ENCODE assay signal across 13 cellular contexts in genomic region chr12:96448287-96448686, GRCh38. TPM values are rescaled to one million over a fixed set of nuclear protein-coding genes. Genes with fewer than 3 reads are reported as not detected.
DNase-seq lines count a peak whose midpoint lies in the region; ATAC-seq and TF ChIP-seq lines count a peak whose summit lies in the region.
"Had no signal": no experiment of that assay in that cellular context is flagged by ENCODE, and none has a peak within 500 bp of the region (broad histone marks: within the 10 kb centered on the region; RNA-seq: fewer than 3 reads in every experiment).

No MANE protein-coding gene starts in this region.

- TF ChIP-seq EP300 in gastroesophageal sphincter (IDR thresholded peaks at IDR 0.05) = no peak

- H3K4me3 Mint-ChIP-seq in natural killer cell treated with Interleukin-12 subunit alpha and Interleukin-12 subunit beta and Interleukin-15 and Interleukin-18, amount 100 ng/mL, for 72 hours = no peak overlapping the region
- no peak overlapping the region for H3K4me3 Mint-ChIP-seq in natural killer cell
- H3K4me3 Mint-ChIP-seq in Calu3 (ENCODE audit: low read depth, unreplicated experiment) = no peak overlapping the region

- H3K27ac Mint-ChIP-seq in natural killer cell treated with Interleukin-12 subunit alpha and Interleukin-12 subunit beta and Interleukin-15 and Interleukin-18, amount 100 ng/mL, for 72 hours = peak overlapping the region; percentile 16 to 55
- H3K27ac Mint-ChIP-seq in natural killer cell (peak overlapping the region in 1 of 2 donors; percentile 4), Calu3 (ENCODE audit: unreplicated experiment) (no peak overlapping the region)

- CTCF ChIA-PET in Calu3 (lab: Charles Lee) = interaction anchor here (0.5 kb wide), 1 partner anchor 40 kb away, joined by 3 read pairs; no protein-coding TSS in a partner anchor

- peaks cover 3% of the 10 kb centered on the region for H3K9me3 ChIP-seq in RWPE2 (ENCODE audit: severe bottlenecking)
- H3K9me3 ChIP-seq in gastroesophageal sphincter = no peaks in the 10 kb centered on the region
- H3K9me3 ChIP-seq: uterus had no signal

- H3K36me3 Mint-ChIP-seq in natural killer cell treated with Interleukin-12 subunit alpha and Interleukin-12 subunit beta and Interleukin-15 and Interleukin-18, amount 100 ng/mL, for 72 hours = no peaks in the 10 kb centered on the region
- H3K36me3 Mint-ChIP-seq in natural killer cell (no peaks in the 10 kb centered on the region), Calu3 (ENCODE audit: insufficient read depth, unreplicated experiment) (no peaks in the 10 kb centered on the region)

- H3K27me3 ChIP-seq in RWPE2 (ENCODE audit: insufficient read depth, poor library complexity, severe bottlenecking) (no peaks in the 10 kb centered on the region), gastroesophageal sphincter (no peaks in the 10 kb centered on the region)
- H3K27me3 ChIP-seq: uterus had no signal

- H3K27ac ChIP-seq in RWPE2 (ENCODE audit: poor library complexity, severe bottlenecking) (peak overlapping the region; percentile 99), gastroesophageal sphincter (no peak overlapping the region)
- H3K27ac ChIP-seq: uterus had no signal

- no peaks in the 10 kb centered on the region for H3K9me3 Mint-ChIP-seq in natural killer cell treated with Interleukin-12 subunit alpha and Interleukin-12 subunit beta and Interleukin-15 and Interleukin-18, amount 100 ng/mL, for 72 hours
- H3K9me3 Mint-ChIP-seq in natural killer cell = no peaks in the 10 kb centered on the region
- peaks cover 7% of the 10 kb centered on the region for H3K9me3 Mint-ChIP-seq in Calu3 (ENCODE audit: low read depth, unreplicated experiment)

- WGBS in gastroesophageal sphincter (ENCODE audit: low coverage in 1 of 2), 2 donors = 68 to 74% methylated on average over 3 of the region's 3 CpGs

- H3K4me3 ChIP-seq in RWPE2 (ENCODE audit: severe bottlenecking) (no peak overlapping the region), fibroblast of mammary gland (ENCODE audit: control insufficient read depth, low read depth, low read length) (no peak overlapping the region), gastroesophageal sphincter (no peak overlapping the region)
- H3K4me3 ChIP-seq: K562, uterus had no signal

- ATAC-seq in natural killer cell treated with Interleukin-12 subunit alpha and Interleukin-12 subunit beta and Interleukin-15 and Interleukin-18, amount 100 ng/mL, for 72 hours = no peak
- no peak for ATAC-seq in natural killer cell
- peak; percentile 62 for ATAC-seq in RWPE2 (ENCODE audit: low read depth)
- ATAC-seq in gastroesophageal sphincter = no peak
- ATAC-seq in GM21737 (IDR thresholded peaks at IDR 0.05; ENCODE audit: unreplicated experiment) = no peak
- ATAC-seq: K562 had no signal

- TF ChIP-seq CTCF in natural killer cell (IDR thresholded peaks at IDR 0.05) (no peak), RWPE2 (IDR thresholded peaks at IDR 0.05; ENCODE audit: poor library complexity, severe bottlenecking) (no peak), fibroblast of mammary gland (conservative IDR thresholded peaks at IDR 0.05; ENCODE audit: control insufficient read depth, insufficient read depth, low read depth, low read length) (no peak), gastroesophageal sphincter (IDR thresholded peaks at IDR 0.05) (no peak), Calu3 (IDR thresholded peaks at IDR 0.05; ENCODE audit: unreplicated experiment) (no peak)

- no peak for DNase-seq in natural killer cell treated with Interleukin-12 subunit alpha and Interleukin-12 subunit beta and Interleukin-15 and Interleukin-18, amount 100 ng/mL, for 72 hours (ENCODE audit: low spot score)
- DNase-seq in natural killer cell (no peak), RWPE2 (ENCODE audit: low spot score) (no peak), fibroblast of mammary gland (ENCODE audit: low read depth) (peak; percentile 69), Calu3 (no peak), KG1 (lab: John Stamatoyannopoulos, UW) (no peak)
- DNase-seq: hippocampal formation; NCI-H187 treated with DMSO at 0.1 percent for 48 hours; stimulated activated CD4-positive, alpha-beta T cell treated with anti-CD3 and anti-CD28 coated beads, Interleukin-2, amount 100 ng/mL, for 24 hours; uterus had no signal

- H3K27me3 Mint-ChIP-seq in natural killer cell treated with Interleukin-12 subunit alpha and Interleukin-12 subunit beta and Interleukin-15 and Interleukin-18, amount 100 ng/mL, for 72 hours = no peaks in the 10 kb centered on the region
- H3K27me3 Mint-ChIP-seq in natural killer cell (ENCODE audit: low read depth in 2 of 2) (no peaks in the 10 kb centered on the region), Calu3 (ENCODE audit: unreplicated experiment) (no peaks in the 10 kb centered on the region)

- H3K4me1 Mint-ChIP-seq in natural killer cell treated with Interleukin-12 subunit alpha and Interleukin-12 subunit beta and Interleukin-15 and Interleukin-18, amount 100 ng/mL, for 72 hours (ENCODE audit: low read depth in 2 of 2) = peaks cover 19 to 37% of the 10 kb centered on the region in 2 donors
- H3K4me1 Mint-ChIP-seq in natural killer cell (peaks cover 22% of the 10 kb centered on the region in 2 donors), Calu3 (ENCODE audit: low read depth, unreplicated experiment) (peaks cover 25% of the 10 kb centered on the region)

- H3K36me3 ChIP-seq in RWPE2 (ENCODE audit: low read depth) (no peaks in the 10 kb centered on the region), gastroesophageal sphincter (no peaks in the 10 kb centered on the region)
- H3K36me3 ChIP-seq: uterus had no signal

- intact Hi-C loops in natural killer cell (cut with micrococcal nuclease) (loop anchor here (5.0 kb wide), 1 partner anchor 39 kb away; the partner anchor contains the start of gene CFAP54), Calu3 (cut with micrococcal nuclease; ENCODE audit: unreplicated experiment) (no loop called here)

- no TSS peak for BruUV-seq in Calu3 (replicated peaks; lab: Mats Ljungman, UMichigan)

- TF ChIP-seq POLR2A in gastroesophageal sphincter (IDR thresholded peaks at IDR 0.05) = no peak

- H3K4me1 ChIP-seq in RWPE2 (ENCODE audit: insufficient read depth, poor library complexity, severe bottlenecking) = peaks cover 41% of the 10 kb centered on the region
- no peaks in the 10 kb centered on the region for H3K4me1 ChIP-seq in gastroesophageal sphincter
- H3K4me1 ChIP-seq: uterus had no signal

RNA-seq across cellular contexts. Expression of gene CFAP54, which starts 41.1 kb away (rescaled TPM):
- total RNA-seq in natural killer cell treated with Interleukin-12 subunit alpha and Interleukin-12 subunit beta and Interleukin-15 and Interleukin-18, amount 100 ng/mL, for 72 hours = under 1 TPM; 0.14 to 0.50 TPM
- total RNA-seq in natural killer cell (1 to 10 TPM in 2 of 3 donors, under 1 TPM in 1; 0.56 to 1.5 (median 1.2) TPM), gastroesophageal sphincter (1 to 10 TPM; 2.1 to 4.7 (median 3.6) TPM), Calu3 (2022) (0.35 and 1.2 TPM in 2 replicates)

RNA-seq across cellular contexts. Expression of gene CDK17, which starts 48.0 kb away (rescaled TPM):
- total RNA-seq in natural killer cell treated with Interleukin-12 subunit alpha and Interleukin-12 subunit beta and Interleukin-15 and Interleukin-18, amount 100 ng/mL, for 72 hours = 10 to 100 TPM; 66.9 to 82.1 TPM
- 100 to 1,000 TPM; 199 to 234 (median 232) TPM for total RNA-seq in natural killer cell
- total RNA-seq in gastroesophageal sphincter = 10 to 100 TPM; 54.4 to 77.9 (median 62.9) TPM
- total RNA-seq in Calu3 (2022) = 28.8 and 33.0 TPM in 2 replicates
